28 cellular contexts compared by ENCODE assay signal in genomic region chr10:105109164-105109563, GRCh38.
"Had no signal": no experiment of that assay in that cellular context is flagged by ENCODE, and none has a peak within 500 bp of the region (broad histone marks: within the 10 kb centered on the region; RNA-seq: fewer than 3 reads in every experiment).

No MANE protein-coding gene starts in this region.

- H3K9me3 ChIP-seq: colonic mucosa, esophagus muscularis mucosa, esophagus squamous epithelium, gastrocnemius medialis, gastroesophageal sphincter, heart left ventricle had no signal

- H3K4me3 Mint-ChIP-seq: dendritic cell treated with granulocyte-macrophage colony-stimulating factor and Interleukin-4, amounts not matched to agents 40 ng/mL and 50 ng/mL, for 4 days; effector memory CD8-positive, alpha-beta T cell had no signal

- H3K9me3 Mint-ChIP-seq: dendritic cell treated with granulocyte-macrophage colony-stimulating factor and Interleukin-4, amounts not matched to agents 40 ng/mL and 50 ng/mL, for 4 days had no signal

- H3K36me3 ChIP-seq: colonic mucosa, esophagus muscularis mucosa, esophagus squamous epithelium, gastrocnemius medialis, gastroesophageal sphincter, heart left ventricle, heart right ventricle had no signal

- H2AFZ ChIP-seq: hepatocyte had no signal

- H3K4me2 ChIP-seq: hepatocyte had no signal

- H3K27me3 ChIP-seq: colonic mucosa, esophagus muscularis mucosa, esophagus squamous epithelium, foreskin keratinocyte, gastrocnemius medialis, gastroesophageal sphincter, hepatocyte had no signal

- H3K4me3 ChIP-seq: colonic mucosa, coronary artery, dorsolateral prefrontal cortex, esophagus muscularis mucosa, esophagus squamous epithelium, gastrocnemius medialis, gastroesophageal sphincter, heart left ventricle, heart right ventricle, hepatocyte had no signal

- H3K79me2 ChIP-seq: hepatocyte had no signal

- H3K27ac ChIP-seq: colonic mucosa, coronary artery, dorsolateral prefrontal cortex, epithelial cell of prostate, esophagus muscularis mucosa, esophagus squamous epithelium, foreskin keratinocyte, gastrocnemius medialis, gastroesophageal sphincter, heart left ventricle, heart right ventricle, hepatocyte had no signal

- H3K27me3 Mint-ChIP-seq: dendritic cell treated with granulocyte-macrophage colony-stimulating factor and Interleukin-4, amounts not matched to agents 40 ng/mL and 50 ng/mL, for 4 days; effector memory CD8-positive, alpha-beta T cell had no signal

- H3K27ac Mint-ChIP-seq: dendritic cell treated with granulocyte-macrophage colony-stimulating factor and Interleukin-4, amounts not matched to agents 40 ng/mL and 50 ng/mL, for 4 days; effector memory CD8-positive, alpha-beta T cell had no signal

- FAIRE-seq: colon, endometrium, endothelial cell of umbilical vein had no signal

- ATAC-seq: effector memory CD8-positive, alpha-beta T cell; esophagus mucosa; foreskin keratinocyte; gastrocnemius medialis; gastroesophageal sphincter; heart left ventricle; heart right ventricle had no signal

- H3K4me1 ChIP-seq: colonic mucosa, esophagus muscularis mucosa, esophagus squamous epithelium, foreskin keratinocyte, gastrocnemius medialis, gastroesophageal sphincter, heart left ventricle, heart right ventricle had no signal

- DNase-seq: colonic mucosa; cortex of kidney; dermis blood vessel endothelial cell; dorsolateral prefrontal cortex; effector CD4-positive, alpha-beta T cell; effector CD8-positive, alpha-beta T cell; effector memory CD4-positive, alpha-beta T cell; effector memory CD8-positive, alpha-beta T cell; erythroblast; esophagus squamous epithelium; foreskin fibroblast; foreskin keratinocyte; foreskin melanocyte; gastrocnemius medialis; glutamatergic neuron; head of caudate nucleus; heart left ventricle; heart right ventricle had no signal
